ENCODE assay signal across 1 cellular context in the genomic region with DNA sequence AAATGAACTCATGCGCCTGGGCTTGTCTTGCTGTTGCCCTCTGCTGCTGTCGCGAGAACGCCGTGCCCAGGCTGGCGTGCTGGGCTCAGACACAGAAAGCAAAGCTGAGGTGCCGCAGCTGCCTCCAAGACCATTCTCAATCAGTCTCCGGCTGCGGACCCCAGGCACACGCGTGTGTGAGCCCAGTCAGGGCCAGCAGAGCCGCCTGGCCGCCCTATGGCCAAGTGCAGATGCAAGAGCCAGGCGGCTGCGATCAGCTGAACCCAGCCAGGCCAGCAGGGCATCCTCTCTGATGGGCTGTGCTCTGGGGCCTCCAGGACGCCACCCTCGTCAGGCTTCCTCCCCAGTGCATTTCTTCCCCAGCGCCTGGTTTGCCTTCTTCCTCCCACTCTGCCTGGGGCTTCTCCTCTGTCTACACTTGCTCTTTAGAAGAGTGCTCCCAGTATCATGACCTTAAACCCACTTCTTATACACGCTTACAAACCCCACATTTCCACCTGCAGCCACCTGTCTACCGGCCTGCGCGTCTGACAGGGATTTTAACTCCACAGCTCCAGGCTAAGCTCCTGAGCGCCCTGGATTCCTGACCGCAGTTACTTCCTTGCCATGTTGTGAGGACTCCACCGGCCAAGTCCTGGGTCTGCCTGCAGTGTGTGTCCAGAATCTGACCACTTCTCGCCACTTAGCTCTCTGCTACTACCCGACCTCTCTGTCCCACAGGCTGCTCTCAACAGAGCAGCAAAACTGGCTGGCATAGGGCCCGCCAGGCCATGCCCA.
TF ChIP-seq lines count a peak whose summit lies in the region.

No MANE protein-coding gene starts in this region.

TF ChIP-seq in GM23338, 12 proteins besides CTCF, POLR2A, EP300 and RAD21 (continued from another document):
- TF ChIP-seq, protein P1, sequence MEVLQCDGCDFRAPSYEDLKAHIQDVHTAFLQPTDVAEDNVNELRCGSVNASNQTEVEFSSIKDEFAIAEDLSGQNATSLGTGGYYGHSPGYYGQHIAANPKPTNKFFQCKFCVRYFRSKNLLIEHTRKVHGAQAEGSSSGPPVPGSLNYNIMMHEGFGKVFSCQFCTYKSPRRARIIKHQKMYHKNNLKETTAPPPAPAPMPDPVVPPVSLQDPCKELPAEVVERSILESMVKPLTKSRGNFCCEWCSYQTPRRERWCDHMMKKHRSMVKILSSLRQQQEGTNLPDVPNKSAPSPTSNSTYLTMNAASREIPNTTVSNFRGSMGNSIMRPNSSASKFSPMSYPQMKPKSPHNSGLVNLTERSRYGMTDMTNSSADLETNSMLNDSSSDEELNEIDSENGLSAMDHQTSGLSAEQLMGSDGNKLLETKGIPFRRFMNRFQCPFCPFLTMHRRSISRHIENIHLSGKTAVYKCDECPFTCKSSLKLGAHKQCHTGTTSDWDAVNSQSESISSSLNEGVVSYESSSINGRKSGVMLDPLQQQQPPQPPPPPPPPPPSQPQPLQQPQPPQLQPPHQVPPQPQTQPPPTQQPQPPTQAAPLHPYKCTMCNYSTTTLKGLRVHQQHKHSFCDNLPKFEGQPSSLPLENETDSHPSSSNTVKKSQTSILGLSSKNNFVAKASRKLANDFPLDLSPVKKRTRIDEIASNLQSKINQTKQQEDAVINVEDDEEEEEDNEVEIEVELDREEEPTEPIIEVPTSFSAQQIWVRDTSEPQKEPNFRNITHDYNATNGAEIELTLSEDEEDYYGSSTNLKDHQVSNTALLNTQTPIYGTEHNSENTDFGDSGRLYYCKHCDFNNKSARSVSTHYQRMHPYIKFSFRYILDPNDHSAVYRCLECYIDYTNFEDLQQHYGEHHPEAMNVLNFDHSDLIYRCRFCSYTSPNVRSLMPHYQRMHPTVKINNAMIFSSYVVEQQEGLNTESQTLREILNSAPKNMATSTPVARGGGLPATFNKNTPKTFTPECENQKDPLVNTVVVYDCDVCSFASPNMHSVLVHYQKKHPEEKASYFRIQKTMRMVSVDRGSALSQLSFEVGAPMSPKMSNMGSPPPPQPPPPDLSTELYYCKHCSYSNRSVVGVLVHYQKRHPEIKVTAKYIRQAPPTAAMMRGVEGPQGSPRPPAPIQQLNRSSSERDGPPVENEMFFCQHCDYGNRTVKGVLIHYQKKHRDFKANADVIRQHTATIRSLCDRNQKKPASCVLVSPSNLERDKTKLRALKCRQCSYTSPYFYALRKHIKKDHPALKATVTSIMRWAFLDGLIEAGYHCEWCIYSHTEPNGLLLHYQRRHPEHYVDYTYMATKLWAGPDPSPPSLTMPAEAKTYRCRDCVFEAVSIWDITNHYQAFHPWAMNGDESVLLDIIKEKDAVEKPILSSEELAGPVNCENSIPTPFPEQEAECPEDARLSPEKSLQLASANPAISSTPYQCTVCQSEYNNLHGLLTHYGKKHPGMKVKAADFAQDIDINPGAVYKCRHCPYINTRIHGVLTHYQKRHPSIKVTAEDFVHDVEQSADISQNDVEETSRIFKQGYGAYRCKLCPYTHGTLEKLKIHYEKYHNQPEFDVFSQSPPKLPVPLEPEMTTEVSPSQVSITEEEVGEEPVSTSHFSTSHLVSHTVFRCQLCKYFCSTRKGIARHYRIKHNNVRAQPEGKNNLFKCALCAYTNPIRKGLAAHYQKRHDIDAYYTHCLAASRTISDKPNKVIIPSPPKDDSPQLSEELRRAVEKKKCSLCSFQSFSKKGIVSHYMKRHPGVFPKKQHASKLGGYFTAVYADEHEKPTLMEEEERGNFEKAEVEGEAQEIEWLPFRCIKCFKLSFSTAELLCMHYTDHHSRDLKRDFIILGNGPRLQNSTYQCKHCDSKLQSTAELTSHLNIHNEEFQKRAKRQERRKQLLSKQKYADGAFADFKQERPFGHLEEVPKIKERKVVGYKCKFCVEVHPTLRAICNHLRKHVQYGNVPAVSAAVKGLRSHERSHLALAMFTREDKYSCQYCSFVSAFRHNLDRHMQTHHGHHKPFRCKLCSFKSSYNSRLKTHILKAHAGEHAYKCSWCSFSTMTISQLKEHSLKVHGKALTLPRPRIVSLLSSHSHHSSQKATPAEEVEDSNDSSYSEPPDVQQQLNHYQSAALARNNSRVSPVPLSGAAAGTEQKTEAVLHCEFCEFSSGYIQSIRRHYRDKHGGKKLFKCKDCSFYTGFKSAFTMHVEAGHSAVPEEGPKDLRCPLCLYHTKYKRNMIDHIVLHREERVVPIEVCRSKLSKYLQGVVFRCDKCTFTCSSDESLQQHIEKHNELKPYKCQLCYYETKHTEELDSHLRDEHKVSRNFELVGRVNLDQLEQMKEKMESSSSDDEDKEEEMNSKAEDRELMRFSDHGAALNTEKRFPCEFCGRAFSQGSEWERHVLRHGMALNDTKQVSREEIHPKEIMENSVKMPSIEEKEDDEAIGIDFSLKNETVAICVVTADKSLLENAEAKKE (CRISPR knock-in tag; IDR thresholded peaks at IDR 0.05), result no peak
- no peak for TF ChIP-seq ZNF331 (CRISPR knock-in tag; IDR thresholded peaks at IDR 0.05; ENCODE audit: low read depth)
- no peak for TF ChIP-seq EZH2 (IDR thresholded peaks at IDR 0.05; ENCODE audit: low read depth, unreplicated experiment)
- TF ChIP-seq EZH2phosphoT487 (IDR thresholded peaks at IDR 0.05; ENCODE audit: unreplicated experiment), result no peak
- no peak for TF ChIP-seq STAT1 (IDR thresholded peaks at IDR 0.05; ENCODE audit: unreplicated experiment)
- TF ChIP-seq, protein P2, sequence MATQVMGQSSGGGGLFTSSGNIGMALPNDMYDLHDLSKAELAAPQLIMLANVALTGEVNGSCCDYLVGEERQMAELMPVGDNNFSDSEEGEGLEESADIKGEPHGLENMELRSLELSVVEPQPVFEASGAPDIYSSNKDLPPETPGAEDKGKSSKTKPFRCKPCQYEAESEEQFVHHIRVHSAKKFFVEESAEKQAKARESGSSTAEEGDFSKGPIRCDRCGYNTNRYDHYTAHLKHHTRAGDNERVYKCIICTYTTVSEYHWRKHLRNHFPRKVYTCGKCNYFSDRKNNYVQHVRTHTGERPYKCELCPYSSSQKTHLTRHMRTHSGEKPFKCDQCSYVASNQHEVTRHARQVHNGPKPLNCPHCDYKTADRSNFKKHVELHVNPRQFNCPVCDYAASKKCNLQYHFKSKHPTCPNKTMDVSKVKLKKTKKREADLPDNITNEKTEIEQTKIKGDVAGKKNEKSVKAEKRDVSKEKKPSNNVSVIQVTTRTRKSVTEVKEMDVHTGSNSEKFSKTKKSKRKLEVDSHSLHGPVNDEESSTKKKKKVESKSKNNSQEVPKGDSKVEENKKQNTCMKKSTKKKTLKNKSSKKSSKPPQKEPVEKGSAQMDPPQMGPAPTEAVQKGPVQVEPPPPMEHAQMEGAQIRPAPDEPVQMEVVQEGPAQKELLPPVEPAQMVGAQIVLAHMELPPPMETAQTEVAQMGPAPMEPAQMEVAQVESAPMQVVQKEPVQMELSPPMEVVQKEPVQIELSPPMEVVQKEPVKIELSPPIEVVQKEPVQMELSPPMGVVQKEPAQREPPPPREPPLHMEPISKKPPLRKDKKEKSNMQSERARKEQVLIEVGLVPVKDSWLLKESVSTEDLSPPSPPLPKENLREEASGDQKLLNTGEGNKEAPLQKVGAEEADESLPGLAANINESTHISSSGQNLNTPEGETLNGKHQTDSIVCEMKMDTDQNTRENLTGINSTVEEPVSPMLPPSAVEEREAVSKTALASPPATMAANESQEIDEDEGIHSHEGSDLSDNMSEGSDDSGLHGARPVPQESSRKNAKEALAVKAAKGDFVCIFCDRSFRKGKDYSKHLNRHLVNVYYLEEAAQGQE (IDR thresholded peaks at IDR 0.05; ENCODE audit: unreplicated experiment), result no peak
- no peak for TF ChIP-seq ZNF114 (CRISPR knock-in tag; IDR thresholded peaks at IDR 0.05)
- TF ChIP-seq, protein P3, sequence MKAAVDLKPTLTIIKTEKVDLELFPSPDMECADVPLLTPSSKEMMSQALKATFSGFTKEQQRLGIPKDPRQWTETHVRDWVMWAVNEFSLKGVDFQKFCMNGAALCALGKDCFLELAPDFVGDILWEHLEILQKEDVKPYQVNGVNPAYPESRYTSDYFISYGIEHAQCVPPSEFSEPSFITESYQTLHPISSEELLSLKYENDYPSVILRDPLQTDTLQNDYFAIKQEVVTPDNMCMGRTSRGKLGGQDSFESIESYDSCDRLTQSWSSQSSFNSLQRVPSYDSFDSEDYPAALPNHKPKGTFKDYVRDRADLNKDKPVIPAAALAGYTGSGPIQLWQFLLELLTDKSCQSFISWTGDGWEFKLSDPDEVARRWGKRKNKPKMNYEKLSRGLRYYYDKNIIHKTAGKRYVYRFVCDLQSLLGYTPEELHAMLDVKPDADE (IDR thresholded peaks at IDR 0.05), result no peak
- no peak for TF ChIP-seq CREB1 (CRISPR knock-in tag; IDR thresholded peaks at IDR 0.05; ENCODE audit: low read depth)
- TF ChIP-seq POLR2AphosphoS5 (IDR thresholded peaks at IDR 0.05; ENCODE audit: low read depth), result no peak
